Comparison of ENCODE assay signal across 1 cellular context in the genomic region with DNA sequence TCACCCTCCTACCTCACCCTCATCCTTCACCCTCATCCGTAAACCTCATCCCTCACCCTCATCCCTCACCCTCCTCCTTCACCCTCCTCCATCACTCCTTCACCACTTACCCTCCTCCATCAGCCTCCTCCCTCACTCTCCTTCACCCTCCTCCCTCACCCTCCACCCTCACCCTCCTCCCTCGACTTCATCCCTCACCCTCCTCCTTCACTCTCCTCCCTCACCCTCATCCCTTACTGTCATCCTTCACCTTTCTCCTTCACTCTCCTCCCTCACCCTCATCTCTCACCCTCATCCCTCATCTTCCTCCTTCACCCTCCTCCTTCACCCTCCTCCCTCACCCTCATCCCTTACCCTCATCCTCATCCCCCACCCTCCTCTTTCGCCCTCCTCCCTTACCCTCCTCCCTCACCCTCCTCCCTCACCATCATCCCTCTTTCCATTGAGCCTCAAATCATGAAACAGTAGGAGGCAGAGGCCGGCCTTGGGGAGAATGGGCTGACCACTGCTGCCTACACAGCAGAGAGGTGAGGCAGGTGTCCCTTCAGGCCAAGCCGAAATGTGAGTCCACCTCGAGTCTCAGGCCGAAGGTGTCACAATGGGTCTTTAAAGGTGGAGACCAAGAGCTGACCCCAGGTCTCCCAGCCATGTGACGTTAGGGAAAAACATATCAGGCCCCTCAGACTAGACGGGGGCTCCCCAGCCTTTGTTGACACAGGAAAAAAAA.
TF ChIP-seq lines count a peak whose summit lies in the region.

No MANE protein-coding gene starts in this region.

TF ChIP-seq in HEK293, 187 proteins besides CTCF, POLR2A, EP300 and RAD21:
- TF ChIP-seq, protein P1, sequence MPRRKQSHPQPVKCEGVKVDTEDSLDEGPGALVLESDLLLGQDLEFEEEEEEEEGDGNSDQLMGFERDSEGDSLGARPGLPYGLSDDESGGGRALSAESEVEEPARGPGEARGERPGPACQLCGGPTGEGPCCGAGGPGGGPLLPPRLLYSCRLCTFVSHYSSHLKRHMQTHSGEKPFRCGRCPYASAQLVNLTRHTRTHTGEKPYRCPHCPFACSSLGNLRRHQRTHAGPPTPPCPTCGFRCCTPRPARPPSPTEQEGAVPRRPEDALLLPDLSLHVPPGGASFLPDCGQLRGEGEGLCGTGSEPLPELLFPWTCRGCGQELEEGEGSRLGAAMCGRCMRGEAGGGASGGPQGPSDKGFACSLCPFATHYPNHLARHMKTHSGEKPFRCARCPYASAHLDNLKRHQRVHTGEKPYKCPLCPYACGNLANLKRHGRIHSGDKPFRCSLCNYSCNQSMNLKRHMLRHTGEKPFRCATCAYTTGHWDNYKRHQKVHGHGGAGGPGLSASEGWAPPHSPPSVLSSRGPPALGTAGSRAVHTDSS (tag by site-specific recombination; IDR thresholded peaks at IDR 0.05), result peak; percentile 16; the same call in 1 of the 2 replicates
- TF ChIP-seq KLF1 (tag by site-specific recombination; IDR thresholded peaks at IDR 0.05) (no peak), ZNF341 (tag by site-specific recombination; IDR thresholded peaks at IDR 0.05; ENCODE audit: low read depth) (no peak), EGR2 (tag by site-specific recombination; IDR thresholded peaks at IDR 0.05; ENCODE audit: low read depth) (peak; percentile 73), KLF9 (tag by site-specific recombination; IDR thresholded peaks at IDR 0.05; ENCODE audit: low read depth) (no peak), ZNF76 (tag by site-specific recombination; IDR thresholded peaks at IDR 0.05; ENCODE audit: borderline replicate concordance, low read depth) (no peak), ZNF202 (tag by site-specific recombination; IDR thresholded peaks at IDR 0.05; ENCODE audit: borderline replicate concordance) (0 out of 2 replicates have a peak, but pooled peaks have one; percentile 31), ZFHX2 (tag by site-specific recombination; conservative IDR thresholded peaks at IDR 0.05) (peak; percentile 44), ZNF391 (tag by site-specific recombination; IDR thresholded peaks at IDR 0.05; ENCODE audit: borderline replicate concordance, low read depth) (no peak), ZNF311 (tag by site-specific recombination; IDR thresholded peaks at IDR 0.05; ENCODE audit: borderline replicate concordance) (no peak), GLI2 (tag by site-specific recombination; IDR thresholded peaks at IDR 0.05; ENCODE audit: borderline replicate concordance, low read depth) (no peak), ZNF274 (IDR thresholded peaks at IDR 0.05; ENCODE audit: low read length) (no peak), ZNF274 (tag by site-specific recombination; IDR thresholded peaks at IDR 0.05; ENCODE audit: borderline replicate concordance) (no peak), SALL2 (tag by site-specific recombination; IDR thresholded peaks at IDR 0.05; ENCODE audit: borderline replicate concordance) (0 out of 2 replicates have a peak, but pooled peaks have one; percentile 17), PRDM1 (tag by site-specific recombination; IDR thresholded peaks at IDR 0.05) (peak; percentile 27; the same call in 1 of the 2 replicates), ZNF184 (tag by site-specific recombination; IDR thresholded peaks at IDR 0.05) (no peak), ZNF776 (tag by site-specific recombination; IDR thresholded peaks at IDR 0.05; ENCODE audit: borderline replicate concordance) (peak; percentile 14; the same call in 1 of the 2 replicates), ZSCAN16 (tag by site-specific recombination; IDR thresholded peaks at IDR 0.05) (no peak), RBAK (tag by site-specific recombination; IDR thresholded peaks at IDR 0.05) (0 out of 2 replicates have a peak, but pooled peaks have one; percentile 8), ZNF366 (tag by site-specific recombination; conservative IDR thresholded peaks at IDR 0.05) (peak; percentile 76; the same call in 1 of the 2 replicates)
- TF ChIP-seq, protein P2, sequence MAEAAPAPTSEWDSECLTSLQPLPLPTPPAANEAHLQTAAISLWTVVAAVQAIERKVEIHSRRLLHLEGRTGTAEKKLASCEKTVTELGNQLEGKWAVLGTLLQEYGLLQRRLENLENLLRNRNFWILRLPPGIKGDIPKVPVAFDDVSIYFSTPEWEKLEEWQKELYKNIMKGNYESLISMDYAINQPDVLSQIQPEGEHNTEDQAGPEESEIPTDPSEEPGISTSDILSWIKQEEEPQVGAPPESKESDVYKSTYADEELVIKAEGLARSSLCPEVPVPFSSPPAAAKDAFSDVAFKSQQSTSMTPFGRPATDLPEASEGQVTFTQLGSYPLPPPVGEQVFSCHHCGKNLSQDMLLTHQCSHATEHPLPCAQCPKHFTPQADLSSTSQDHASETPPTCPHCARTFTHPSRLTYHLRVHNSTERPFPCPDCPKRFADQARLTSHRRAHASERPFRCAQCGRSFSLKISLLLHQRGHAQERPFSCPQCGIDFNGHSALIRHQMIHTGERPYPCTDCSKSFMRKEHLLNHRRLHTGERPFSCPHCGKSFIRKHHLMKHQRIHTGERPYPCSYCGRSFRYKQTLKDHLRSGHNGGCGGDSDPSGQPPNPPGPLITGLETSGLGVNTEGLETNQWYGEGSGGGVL (tag by site-specific recombination; IDR thresholded peaks at IDR 0.05), result peak; percentile 72
- TF ChIP-seq, protein P3, sequence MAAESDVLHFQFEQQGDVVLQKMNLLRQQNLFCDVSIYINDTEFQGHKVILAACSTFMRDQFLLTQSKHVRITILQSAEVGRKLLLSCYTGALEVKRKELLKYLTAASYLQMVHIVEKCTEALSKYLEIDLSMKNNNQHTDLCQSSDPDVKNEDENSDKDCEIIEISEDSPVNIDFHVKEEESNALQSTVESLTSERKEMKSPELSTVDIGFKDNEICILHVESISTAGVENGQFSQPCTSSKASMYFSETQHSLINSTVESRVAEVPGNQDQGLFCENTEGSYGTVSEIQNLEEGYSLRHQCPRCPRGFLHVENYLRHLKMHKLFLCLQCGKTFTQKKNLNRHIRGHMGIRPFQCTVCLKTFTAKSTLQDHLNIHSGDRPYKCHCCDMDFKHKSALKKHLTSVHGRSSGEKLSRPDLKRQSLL (tag by site-specific recombination; IDR thresholded peaks at IDR 0.05), result no peak
- TF ChIP-seq, protein P4, sequence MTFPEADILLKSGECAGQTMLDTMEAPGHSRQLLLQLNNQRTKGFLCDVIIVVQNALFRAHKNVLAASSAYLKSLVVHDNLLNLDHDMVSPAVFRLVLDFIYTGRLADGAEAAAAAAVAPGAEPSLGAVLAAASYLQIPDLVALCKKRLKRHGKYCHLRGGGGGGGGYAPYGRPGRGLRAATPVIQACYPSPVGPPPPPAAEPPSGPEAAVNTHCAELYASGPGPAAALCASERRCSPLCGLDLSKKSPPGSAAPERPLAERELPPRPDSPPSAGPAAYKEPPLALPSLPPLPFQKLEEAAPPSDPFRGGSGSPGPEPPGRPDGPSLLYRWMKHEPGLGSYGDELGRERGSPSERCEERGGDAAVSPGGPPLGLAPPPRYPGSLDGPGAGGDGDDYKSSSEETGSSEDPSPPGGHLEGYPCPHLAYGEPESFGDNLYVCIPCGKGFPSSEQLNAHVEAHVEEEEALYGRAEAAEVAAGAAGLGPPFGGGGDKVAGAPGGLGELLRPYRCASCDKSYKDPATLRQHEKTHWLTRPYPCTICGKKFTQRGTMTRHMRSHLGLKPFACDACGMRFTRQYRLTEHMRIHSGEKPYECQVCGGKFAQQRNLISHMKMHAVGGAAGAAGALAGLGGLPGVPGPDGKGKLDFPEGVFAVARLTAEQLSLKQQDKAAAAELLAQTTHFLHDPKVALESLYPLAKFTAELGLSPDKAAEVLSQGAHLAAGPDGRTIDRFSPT (tag by site-specific recombination; IDR thresholded peaks at IDR 0.05), result peak; percentile 44; the same call in 1 of the 2 replicates
- TF ChIP-seq, protein P5, sequence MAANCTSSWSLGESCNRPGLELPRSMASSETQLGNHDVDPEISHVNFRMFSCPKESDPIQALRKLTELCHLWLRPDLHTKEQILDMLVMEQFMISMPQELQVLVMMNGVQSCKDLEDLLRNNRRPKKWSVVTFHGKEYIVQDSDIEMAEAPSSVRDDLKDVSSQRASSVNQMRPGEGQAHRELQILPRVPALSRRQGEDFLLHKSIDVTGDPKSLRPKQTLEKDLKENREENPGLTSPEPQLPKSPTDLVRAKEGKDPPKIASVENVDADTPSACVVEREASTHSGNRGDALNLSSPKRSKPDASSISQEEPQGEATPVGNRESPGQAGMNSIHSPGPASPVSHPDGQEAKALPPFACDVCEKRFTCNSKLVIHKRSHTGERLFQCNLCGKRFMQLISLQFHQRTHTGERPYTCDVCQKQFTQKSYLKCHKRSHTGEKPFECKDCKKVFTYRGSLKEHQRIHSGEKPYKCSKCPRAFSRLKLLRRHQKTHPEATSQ (tag by site-specific recombination; IDR thresholded peaks at IDR 0.05), result 0 out of 2 replicates have a peak, but pooled peaks have one; percentile 21
- TF ChIP-seq, protein P6, sequence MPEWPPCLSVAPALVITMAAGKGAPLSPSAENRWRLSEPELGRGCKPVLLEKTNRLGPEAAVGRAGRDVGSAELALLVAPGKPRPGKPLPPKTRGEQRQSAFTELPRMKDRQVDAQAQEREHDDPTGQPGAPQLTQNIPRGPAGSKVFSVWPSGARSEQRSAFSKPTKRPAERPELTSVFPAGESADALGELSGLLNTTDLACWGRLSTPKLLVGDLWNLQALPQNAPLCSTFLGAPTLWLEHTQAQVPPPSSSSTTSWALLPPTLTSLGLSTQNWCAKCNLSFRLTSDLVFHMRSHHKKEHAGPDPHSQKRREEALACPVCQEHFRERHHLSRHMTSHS (tag by site-specific recombination; IDR thresholded peaks at IDR 0.05), result 0 out of 2 replicates have a peak, but pooled peaks have one; percentile 45
- TF ChIP-seq, protein P7, sequence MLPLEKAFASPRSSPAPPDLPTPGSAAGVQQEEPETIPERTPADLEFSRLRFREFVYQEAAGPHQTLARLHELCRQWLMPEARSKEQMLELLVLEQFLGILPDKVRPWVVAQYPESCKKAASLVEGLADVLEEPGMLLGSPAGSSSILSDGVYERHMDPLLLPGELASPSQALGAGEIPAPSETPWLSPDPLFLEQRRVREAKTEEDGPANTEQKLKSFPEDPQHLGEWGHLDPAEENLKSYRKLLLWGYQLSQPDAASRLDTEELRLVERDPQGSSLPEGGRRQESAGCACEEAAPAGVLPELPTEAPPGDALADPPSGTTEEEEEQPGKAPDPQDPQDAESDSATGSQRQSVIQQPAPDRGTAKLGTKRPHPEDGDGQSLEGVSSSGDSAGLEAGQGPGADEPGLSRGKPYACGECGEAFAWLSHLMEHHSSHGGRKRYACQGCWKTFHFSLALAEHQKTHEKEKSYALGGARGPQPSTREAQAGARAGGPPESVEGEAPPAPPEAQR (tag by site-specific recombination; IDR thresholded peaks at IDR 0.05), result 0 out of 2 replicates have a peak, but pooled peaks have one; percentile 51
